In genomic region chr10:46091834-46092522, GRCh38 we compare ENCODE assay signal across 17 cellular contexts. TPM values are rescaled to one million over a fixed set of nuclear protein-coding genes. Genes with fewer than 3 reads are reported as not detected.
DNase-seq lines count a peak whose midpoint lies in the region; ATAC-seq and TF ChIP-seq lines count a peak whose summit lies in the region.
"Had no signal": no experiment of that assay in that cellular context is flagged by ENCODE, and none has a peak within 500 bp of the region (broad histone marks: within the 10 kb centered on the region; RNA-seq: fewer than 3 reads in every experiment).

No MANE protein-coding gene starts in this region.

- H3K4me3 Mint-ChIP-seq in T-helper 1 cell treated with Interleukin-12 subunit alpha and Interleukin-12 subunit beta and Interleukin-4 antibody, amounts not matched to agents 30 μg/mL and 1 μg/mL, for 36 hours = no peak overlapping the region
- no peak overlapping the region for H3K4me3 Mint-ChIP-seq in GM23338
- H3K4me3 Mint-ChIP-seq in activated T-cell treated with anti-CD3 and anti-CD28 coated beads, Interleukin-2, amount 50 U/mL, for 4 hours = no peak overlapping the region
- H3K4me3 Mint-ChIP-seq: H9, nephron progenitor cell had no signal

- TF ChIP-seq CTCF in GM23338 (conservative IDR thresholded peaks at IDR 0.05; ENCODE audit: low read depth in 2 of 2) (no peak), mucosa of descending colon (IDR thresholded peaks at IDR 0.05) (no peak)

- H4K20me1 ChIP-seq in GM23338 (replicated peaks; ENCODE audit: insufficient read depth) = no peaks in the 10 kb centered on the region

- H3K4me1 ChIP-seq in GM23338 (ENCODE audit: insufficient read depth) = no peaks in the 10 kb centered on the region
- H3K4me1 ChIP-seq in mucosa of descending colon (ENCODE audit: low read depth) = no peaks in the 10 kb centered on the region

- H3K4me2 ChIP-seq in GM23338 = no peak overlapping the region

- H3K4me3 ChIP-seq in GM23338 (no peak overlapping the region), mucosa of descending colon (no peak overlapping the region)

- ATAC-seq in GM23338 (peak; percentile 11; the same call in 1 of the 3 replicates), mucosa of descending colon (peak; percentile 42)
- peak; percentile 6 to 16 for ATAC-seq in activated T-cell treated with anti-CD3 and anti-CD28 coated beads, Interleukin-2, amount 50 U/mL, for 4 hours

- H3K27me3 ChIP-seq in GM23338 (ENCODE audit: insufficient read depth) = no peaks in the 10 kb centered on the region

- peaks cover 3% of the 10 kb centered on the region for H3K36me3 Mint-ChIP-seq in T-helper 1 cell treated with Interleukin-12 subunit alpha and Interleukin-12 subunit beta and Interleukin-4 antibody, amounts not matched to agents 30 μg/mL and 1 μg/mL, for 36 hours (ENCODE audit: low read depth)
- H3K36me3 Mint-ChIP-seq in GM23338 (ENCODE audit: low read depth) = no peaks in the 10 kb centered on the region
- H3K36me3 Mint-ChIP-seq in activated T-cell treated with anti-CD3 and anti-CD28 coated beads, Interleukin-2, amount 50 U/mL, for 4 hours (ENCODE audit: insufficient read depth) = no peaks in the 10 kb centered on the region

- no peaks in the 10 kb centered on the region for H3K9me3 Mint-ChIP-seq in T-helper 1 cell treated with Interleukin-12 subunit alpha and Interleukin-12 subunit beta and Interleukin-4 antibody, amounts not matched to agents 30 μg/mL and 1 μg/mL, for 36 hours
- no peaks in the 10 kb centered on the region for H3K9me3 Mint-ChIP-seq in GM23338
- H3K9me3 Mint-ChIP-seq in activated T-cell treated with anti-CD3 and anti-CD28 coated beads, Interleukin-2, amount 50 U/mL, for 4 hours = no peaks in the 10 kb centered on the region
- H3K9me3 Mint-ChIP-seq: H9, nephron progenitor cell had no signal

- H3K27ac ChIP-seq in GM23338 (ENCODE audit: low read depth) = no peak overlapping the region

- no peaks in the 10 kb centered on the region for H3K9me3 ChIP-seq in mucosa of descending colon

- H3F3A ChIP-seq in GM23338 (replicated peaks; ENCODE audit: low read depth) = no peaks in the 10 kb centered on the region

- H3K36me3 ChIP-seq in GM23338 (ENCODE audit: insufficient read depth) = no peaks in the 10 kb centered on the region
- no peaks in the 10 kb centered on the region for H3K36me3 ChIP-seq in mucosa of descending colon (ENCODE audit: low read depth)

- H2AFZ ChIP-seq in GM23338 = no peak overlapping the region

- no peaks in the 10 kb centered on the region for H3K27me3 Mint-ChIP-seq in T-helper 1 cell treated with Interleukin-12 subunit alpha and Interleukin-12 subunit beta and Interleukin-4 antibody, amounts not matched to agents 30 μg/mL and 1 μg/mL, for 36 hours (ENCODE audit: low read depth)
- peaks cover 4% of the 10 kb centered on the region for H3K27me3 Mint-ChIP-seq in GM23338 (ENCODE audit: insufficient read depth, low read depth, poor library complexity)
- no peaks in the 10 kb centered on the region for H3K27me3 Mint-ChIP-seq in activated T-cell treated with anti-CD3 and anti-CD28 coated beads, Interleukin-2, amount 50 U/mL, for 4 hours (ENCODE audit: low read depth)

- peak overlapping the region; percentile 34 for H3K27ac Mint-ChIP-seq in T-helper 1 cell treated with Interleukin-12 subunit alpha and Interleukin-12 subunit beta and Interleukin-4 antibody, amounts not matched to agents 30 μg/mL and 1 μg/mL, for 36 hours
- no peak overlapping the region for H3K27ac Mint-ChIP-seq in GM23338
- H3K27ac Mint-ChIP-seq: H9, nephron progenitor cell had no signal

- intact Hi-C loops in mucosa of descending colon (cut with DNase I, micrococcal nuclease) = no loop called here

- H3K9me2 ChIP-seq in GM23338 (ENCODE audit: insufficient read depth) = no peaks in the 10 kb centered on the region

- peaks cover 26% of the 10 kb centered on the region for H3K4me1 Mint-ChIP-seq in T-helper 1 cell treated with Interleukin-12 subunit alpha and Interleukin-12 subunit beta and Interleukin-4 antibody, amounts not matched to agents 30 μg/mL and 1 μg/mL, for 36 hours (ENCODE audit: low read depth)
- H3K4me1 Mint-ChIP-seq in GM23338 = peaks cover 15% of the 10 kb centered on the region
- H3K4me1 Mint-ChIP-seq in activated T-cell treated with anti-CD3 and anti-CD28 coated beads, Interleukin-2, amount 50 U/mL, for 4 hours (ENCODE audit: low read depth) = peaks cover 3% of the 10 kb centered on the region

- no peak for DNase-seq in T-helper 1 cell
- DNase-seq in GM23338 (ENCODE audit: low spot score) = no peak
- no peak for DNase-seq in activated T-cell treated with anti-CD3 and anti-CD28 coated beads, Interleukin-2, amount 50 U/mL, for 4 hours
- DNase-seq in mucosa of descending colon = peak in 1 of 3 donors; percentile 52
- DNase-seq in T1000 (lab: John Stamatoyannopoulos, UW) = no peak
- no peak for DNase-seq in midbrain (lab: John Stamatoyannopoulos, UW)
- DNase-seq in T-helper 9 cell = no peak
- DNase-seq: 8988T; foreskin melanocyte; H9; NCI-H1694; nephron progenitor cell; NK-92 treated with Interleukin-12 subunit alpha and Interleukin-12 subunit beta, amount 100 ng/mL, for 24 hours; SW 1271; trophoblast cell had no signal

- H3K79me2 ChIP-seq in GM23338 (replicated peaks; ENCODE audit: insufficient read depth) = no peaks in the 10 kb centered on the region

TF ChIP-seq in GM23338, 12 proteins besides CTCF, POLR2A, EP300 and RAD21 (continues in another document):
- TF ChIP-seq EZH2phosphoT487 (IDR thresholded peaks at IDR 0.05; ENCODE audit: unreplicated experiment) (no peak), REST (IDR thresholded peaks at IDR 0.05; ENCODE audit: unreplicated experiment) (no peak), CREB1 (CRISPR knock-in tag; IDR thresholded peaks at IDR 0.05; ENCODE audit: low read depth) (no peak), ETS1 (IDR thresholded peaks at IDR 0.05) (no peak), ZNF114 (CRISPR knock-in tag; IDR thresholded peaks at IDR 0.05) (no peak), JUNB (IDR thresholded peaks at IDR 0.05; ENCODE audit: unreplicated experiment) (no peak)

RNA-seq across cellular contexts. Expression of gene MSMB, which starts 45.9 kb away (rescaled TPM):
- not detected in 2 replicates for total RNA-seq in GM23338 (2014; rRNA removed; shearing (Covaris generic))
- polyA plus RNA-seq in GM23338 (2016; fragmentation: Nextera tagmentation; extraction: Ambion mirVana) = not detected in 2 replicates
- not detected for total RNA-seq in activated T-cell treated with anti-CD3 and anti-CD28 coated beads, Interleukin-2, amount 50 U/mL, for 4 hours
- total RNA-seq in mucosa of descending colon = not detected
- total RNA-seq: astrocyte, H9 had no signal
